In the genomic region with DNA sequence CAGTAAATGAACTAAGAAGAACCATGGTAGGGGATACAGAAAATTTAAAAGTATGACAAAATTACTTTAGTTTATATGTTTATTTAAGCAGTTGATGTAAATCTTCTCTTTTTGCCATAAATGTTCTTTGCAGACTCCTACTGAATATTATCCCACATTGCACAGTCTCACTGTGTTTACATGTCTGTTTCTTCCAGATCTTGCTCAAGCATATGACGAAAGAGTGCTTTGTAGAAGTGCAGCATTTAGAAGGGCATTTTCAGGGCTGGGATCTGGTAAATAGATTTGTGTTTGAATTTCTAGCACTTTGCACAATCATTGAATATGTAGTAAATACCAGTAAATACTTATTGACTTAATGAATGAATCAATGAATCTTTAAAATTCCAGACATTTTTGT, we compare ENCODE assay signal across 20 cellular contexts.
"Had no signal": no experiment of that assay in that cellular context is flagged by ENCODE, and none has a peak within 500 bp of the region (broad histone marks: within the 10 kb centered on the region; RNA-seq: fewer than 3 reads in every experiment).

No MANE protein-coding gene starts in this region.

- H3K27ac ChIP-seq: KMS-11, SJSA1, SK-N-MC had no signal

- H3K9ac ChIP-seq: KMS-11 had no signal

- H3K36me3 ChIP-seq: SJSA1 had no signal

- H3K27me3 ChIP-seq: SJSA1 had no signal

- H3K4me2 ChIP-seq: KMS-11 had no signal

- ATAC-seq: HepG2, K562 had no signal

- H3K9me3 ChIP-seq: SJSA1 had no signal

- H3K4me3 ChIP-seq: K562, SJSA1, SK-N-MC had no signal

- DNase-seq: Kasumi-1, MM.1S, NCI-H1092 treated with DMSO at 0.1 percent for 48 hours, NCI-H1417, NCI-H1436 treated with DMSO at 0.1 percent for 48 hours, NCI-H1694, NCI-H187 treated with DMSO at 0.1 percent for 48 hours, NCI-H2029 treated with DMSO at 0.1 percent for 48 hours, NCI-H2227 treated with DMSO at 0.1 percent for 48 hours, NCI-H524, NCI-H526 treated with DMSO at 0.1 percent for 48 hours, NCI-H748 treated with DMSO at 0.1 percent for 48 hours, Right ventricle myocardium superior, RPMI8226, SIG-M5 had no signal

- H3K4me1 ChIP-seq: SJSA1 had no signal
